18 cellular contexts compared by ENCODE assay signal in the genomic region with DNA sequence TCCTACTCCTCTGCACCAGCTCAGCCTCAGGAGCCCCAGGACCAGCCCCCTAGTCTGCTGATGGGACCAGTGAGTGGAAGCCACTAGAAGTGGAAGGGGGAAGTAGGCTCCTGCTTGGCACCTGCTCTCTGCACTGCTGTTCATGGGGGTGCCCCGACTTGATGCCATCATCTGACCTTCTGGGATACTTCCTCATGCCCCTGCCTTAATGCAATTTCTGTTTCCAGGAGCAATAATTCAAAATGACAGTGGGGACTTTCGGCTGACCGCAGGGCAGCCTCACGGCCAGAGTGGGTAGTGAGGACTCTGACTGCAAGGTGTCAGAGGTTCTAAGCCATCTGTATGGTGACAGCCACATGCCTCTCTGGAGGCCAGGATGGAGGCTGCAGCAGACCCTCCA.
DNase-seq lines count a peak whose midpoint lies in the region; ATAC-seq and TF ChIP-seq lines count a peak whose summit lies in the region.
"Had no signal": no experiment of that assay in that cellular context is flagged by ENCODE, and none has a peak within 500 bp of the region (broad histone marks: within the 10 kb centered on the region; RNA-seq: fewer than 3 reads in every experiment).

No MANE protein-coding gene starts in this region.

- H4K8ac ChIP-seq in trophoblast cell (ENCODE audit: low read depth, low read length): no peak overlapping the region

- POLR2A ChIA-PET in PC-3 (lab: Charles Lee; ENCODE audit: unreplicated experiment): no interaction called here

- H3K4ac ChIP-seq in trophoblast cell (ENCODE audit: low read depth, low read length): no peak overlapping the region

- peak overlapping the region in 6 of 11 experiments; percentile 1 to 44 (median 30); a peak in 11 of 22 replicates for H3K4me2 ChIP-seq in BLaER1 treated with 17β-estradiol and CSF1 and Interleukin-3, amounts not matched to agents 10 nM and 100 nM
- H3K4me2 ChIP-seq in trophoblast cell (ENCODE audit: low read length): no peak overlapping the region
- H3K4me2 ChIP-seq in PC-3 (ENCODE audit: low read length): no peak overlapping the region
- H3K4me2 ChIP-seq: BLaER1 had no signal

- H3K4me3 ChIP-seq in BLaER1 treated with 17β-estradiol and CSF1 and Interleukin-3, amounts not matched to agents 10 nM and 100 nM: no peak overlapping the region
- H3K4me3 ChIP-seq in trophoblast cell (ENCODE audit: low read depth, low read length) (no peak overlapping the region), PC-3 (ENCODE audit: low read length) (no peak overlapping the region)
- H3K4me3 ChIP-seq: BLaER1, GM12878 had no signal

- no peaks in the 10 kb centered on the region for H3K79me2 ChIP-seq in trophoblast cell (ENCODE audit: control insufficient read depth, insufficient read depth, low read length, poor library complexity)
- H3K79me2 ChIP-seq in PC-3 (ENCODE audit: low read length): no peaks in the 10 kb centered on the region

- no CpG with 5 or more reads among the region's 4 CpGs for WGBS in trophoblast cell (ENCODE audit: extremely low coverage, insufficient coverage, insufficient read length)

- no peak overlapping the region for H3K23ac ChIP-seq in trophoblast cell (ENCODE audit: low read length)

- H3K27me3 ChIP-seq in BLaER1 treated with 17β-estradiol and CSF1 and Interleukin-3, amounts not matched to agents 10 nM and 100 nM: no peaks in the 10 kb centered on the region
- H3K27me3 ChIP-seq in trophoblast cell (ENCODE audit: insufficient read depth, low read length) (no peaks in the 10 kb centered on the region), PC-3 (ENCODE audit: low read length) (no peaks in the 10 kb centered on the region)
- H3K27me3 ChIP-seq: BLaER1 had no signal

- CTCF ChIA-PET in PC-3 (lab: Charles Lee): no interaction called here

- peaks cover 0 to 16% (median 12%) of the 10 kb centered on the region in 10 experiments; a peak in 11 of 20 replicates for H3K4me1 ChIP-seq in BLaER1 treated with 17β-estradiol and CSF1 and Interleukin-3, amounts not matched to agents 10 nM and 100 nM
- H3K4me1 ChIP-seq in trophoblast cell (ENCODE audit: control insufficient read depth in 1 of 2, insufficient read depth in 2 of 2, low read length in 2 of 2) (no peaks in the 10 kb centered on the region), PC-3 (ENCODE audit: insufficient read depth, low read length) (peaks cover 19% of the 10 kb centered on the region)

- H3K14ac ChIP-seq in trophoblast cell (ENCODE audit: low read length): no peak overlapping the region

- H3K18ac ChIP-seq in trophoblast cell (ENCODE audit: low read length): no peak overlapping the region

- no peaks in the 10 kb centered on the region for H3K9me3 ChIP-seq in BLaER1 treated with 17β-estradiol and CSF1 and Interleukin-3, amounts not matched to agents 10 nM and 100 nM (replicated peaks in 1 of 11)
- H3K9me3 ChIP-seq in trophoblast cell (ENCODE audit: insufficient read depth, low read depth, low read length) (no peaks in the 10 kb centered on the region), PC-3 (ENCODE audit: low read length) (no peaks in the 10 kb centered on the region)
- H3K9me3 ChIP-seq: BLaER1 had no signal

- no peak overlapping the region for H2BK120ac ChIP-seq in trophoblast cell (ENCODE audit: insufficient read depth, low read length, poor library complexity)

- H3K79me1 ChIP-seq in trophoblast cell (ENCODE audit: low read length): no peaks in the 10 kb centered on the region

- H2BK12ac ChIP-seq in trophoblast cell (ENCODE audit: low read length): no peak overlapping the region

- no peak overlapping the region for H2BK5ac ChIP-seq in trophoblast cell (ENCODE audit: low read depth, low read length, poor library complexity)

- no peak overlapping the region for H3K27ac ChIP-seq in BLaER1 treated with 17β-estradiol and CSF1 and Interleukin-3, amounts not matched to agents 10 nM and 100 nM
- no peak overlapping the region for H3K27ac ChIP-seq in trophoblast cell (ENCODE audit: low read depth, low read length)
- H3K27ac ChIP-seq in PC-3 (ENCODE audit: low read length): no peak overlapping the region
- H3K27ac ChIP-seq: 22Rv1, BLaER1 had no signal

- H4K91ac ChIP-seq in trophoblast cell (ENCODE audit: low read depth, low read length): no peak overlapping the region

- DNase-seq in NOMO-1 treated with DMSO at 0.1 percent for 48 hours (lab: John Stamatoyannopoulos, UW; ENCODE audit: unreplicated experiment): peak; percentile 2
- no peak for DNase-seq in NOMO-1 treated with dmso at 0.1 percent for 144 hours (lab: John Stamatoyannopoulos, UW; ENCODE audit: unreplicated experiment)
- DNase-seq in ecto neural progenitor cell (ENCODE audit: low spot score): peak; percentile 38
- no peak for DNase-seq in trophoblast cell
- no peak for DNase-seq in SW 1271 (lab: John Stamatoyannopoulos, UW)
- DNase-seq in PC-3: no peak
- DNase-seq: CD4-positive, alpha-beta T cell; CD8-positive, alpha-beta memory T cell; DMS 273 treated with DMSO at 0.1 percent for 48 hours; DMS79; EL; GDM1; GOT3; HCEC 1CT had no signal

- intact Hi-C loops in PC-3 (cut with micrococcal nuclease): no loop called here

- H3K9ac ChIP-seq in BLaER1 treated with 17β-estradiol and CSF1 and Interleukin-3, amounts not matched to agents 10 nM and 100 nM: no peak overlapping the region
- H3K9ac ChIP-seq in trophoblast cell (ENCODE audit: low read length) (peak overlapping the region; percentile 33), PC-3 (ENCODE audit: low read length) (no peak overlapping the region)
- H3K9ac ChIP-seq: BLaER1 had no signal

- no peak overlapping the region for H2AK5ac ChIP-seq in trophoblast cell (ENCODE audit: low read length)

- no peaks in the 10 kb centered on the region for H3K9me2 ChIP-seq in PC-3 (replicated peaks; ENCODE audit: low read length)

- no peak for ATAC-seq in PC-3
- ATAC-seq: GM12878 had no signal

- no peak for TF ChIP-seq CTCF in PC-3 (conservative IDR thresholded peaks at IDR 0.05; ENCODE audit: low read depth, low read length)

- no peak overlapping the region for H2AFZ ChIP-seq in trophoblast cell (ENCODE audit: insufficient read depth, low read length, poor library complexity)
- no peak overlapping the region for H2AFZ ChIP-seq in PC-3 (ENCODE audit: low read length)

- no peaks in the 10 kb centered on the region for H4K20me1 ChIP-seq in BLaER1 treated with 17β-estradiol and CSF1 and Interleukin-3, amounts not matched to agents 10 nM and 100 nM
- H4K20me1 ChIP-seq in PC-3 (ENCODE audit: low read length): no peaks in the 10 kb centered on the region
- H4K20me1 ChIP-seq: BLaER1 had no signal

- H3F3A ChIP-seq in PC-3 (ENCODE audit: low read length, unreplicated experiment): no peaks in the 10 kb centered on the region

- H4K12ac ChIP-seq in trophoblast cell (ENCODE audit: low read depth, low read length): no peak overlapping the region

- no peaks in the 10 kb centered on the region for H3K36me3 ChIP-seq in BLaER1 treated with 17β-estradiol and CSF1 and Interleukin-3, amounts not matched to agents 10 nM and 100 nM
- H3K36me3 ChIP-seq in trophoblast cell (ENCODE audit: control insufficient read depth in 1 of 2, insufficient read depth in 2 of 2, low read length in 2 of 2) (no peaks in the 10 kb centered on the region), PC-3 (ENCODE audit: low read depth, low read length) (no peaks in the 10 kb centered on the region)
- H3K36me3 ChIP-seq: BLaER1 had no signal

- no TSS peak for BruUV-seq in PC-3 (replicated peaks; lab: Mats Ljungman, UMichigan)

Comparison
In these comparisons a context has a peak if more than half of its experiments do, and no peak if none do; other contexts are left out.
1. DNase-seq: peak in NOMO-1 treated with DMSO at 0.1 percent for 48 hours (single experiment) and ecto neural progenitor cell (single experiment); none in NOMO-1 treated with dmso at 0.1 percent for 144 hours (single experiment), trophoblast cell (0 of 2), SW 1271 (0 of 2) and PC-3 (single experiment).
2. H3K4me2 ChIP-seq: peak in BLaER1 treated with 17β-estradiol and CSF1 and Interleukin-3, amounts not matched to agents 10 nM and 100 nM (6 of 11); none in trophoblast cell (single experiment) and PC-3 (single experiment).